34 cellular contexts compared by ENCODE assay signal in genomic region chr11:118065375-118065774, GRCh38. TPM values are rescaled to one million over a fixed set of nuclear protein-coding genes. Genes with fewer than 3 reads are reported as not detected.
"Had no signal": no experiment of that assay in that cellular context is flagged by ENCODE, and none has a peak within 500 bp of the region (broad histone marks: within the 10 kb centered on the region; RNA-seq: fewer than 3 reads in every experiment).

No MANE protein-coding gene starts in this region.

- H3K4me1 Mint-ChIP-seq: mesothelial cell of epicardium; naive B cell; stimulated activated memory B cell treated with anti-CD40 and anti-IgM and Interleukin-4, amounts not matched to agents 10 μg/mL and 1 μg/mL and 100 μg/mL, for 72 hours had no signal

- H3K27me3 Mint-ChIP-seq: stimulated activated naive CD8-positive, alpha-beta T cell treated with anti-CD3 and anti-CD28 coated beads, Interleukin-15, amount 100 ng/mL, for 72 hours had no signal

- H3K36me3 Mint-ChIP-seq: immature natural killer cell; mesothelial cell of epicardium; naive B cell; stimulated activated memory B cell treated with anti-CD40 and anti-IgM and Interleukin-4, amounts not matched to agents 10 μg/mL and 1 μg/mL and 100 μg/mL, for 72 hours; type B pancreatic cell had no signal

- H3K27me3 ChIP-seq: left lung, pancreas, uterus had no signal

- H3K27ac ChIP-seq: left lung, lower lobe of right lung, pancreas, prostate gland, tibial nerve, uterus had no signal

- H3K36me3 ChIP-seq: left lung, lower lobe of right lung, pancreas, prostate gland, tibial nerve, uterus had no signal

- DNase-seq: hypothalamus; immature natural killer cell; kidney; left colon; left lung; lower lobe of right lung; mammary epithelial cell; mesendoderm; naive B cell; nucleus accumbens; retina; right cardiac atrium; small intestine; stimulated activated CD4-positive, alpha-beta T cell treated with anti-CD3 and anti-CD28 coated beads, Interleukin-1b, Interleukin-23, amount 100 ng/mL, for 48 hours; stimulated activated CD4-positive, alpha-beta T cell treated with anti-CD3 and anti-CD28 coated beads, Interleukin-2, amount 100 ng/mL, for 48 hours; stimulated activated CD4-positive, alpha-beta T cell treated with anti-CD3 and anti-CD28 coated beads, Interleukin-4, amount 100 ng/mL, for 4 hours; stimulated activated CD8-positive, alpha-beta memory T cell treated with anti-CD3 and anti-CD28 coated beads, Interleukin-4, amount 100 ng/mL, for 48 hours; stimulated activated naive CD4-positive, alpha-beta T cell treated with Interleukin-2 at 50 U/mL for 16 hours; stimulated activated naive CD8-positive, alpha-beta T cell treated with anti-CD3 and anti-CD28 coated beads, Interleukin-15, amount 100 ng/mL, for 72 hours; substantia nigra; uterus had no signal

- H3K4me3 ChIP-seq: left lung, lower lobe of right lung, pancreas, prostate gland, tibial nerve, uterus had no signal

- ATAC-seq: left colon; left lung; pancreas; right cardiac atrium; sciatic nerve; stimulated activated memory B cell treated with anti-CD40 and anti-IgM and Interleukin-4, amounts not matched to agents 10 μg/mL and 1 μg/mL and 100 μg/mL, for 72 hours; stimulated activated naive CD8-positive, alpha-beta T cell treated with anti-CD3 and anti-CD28 coated beads, Interleukin-15, amount 100 ng/mL, for 72 hours had no signal

- H3K4me1 ChIP-seq: left lung, lower lobe of right lung, pancreas, prostate gland, tibial nerve, uterus had no signal

- H3K27ac Mint-ChIP-seq: mesothelial cell of epicardium; naive B cell; nephron; stimulated activated memory B cell treated with anti-CD40 and anti-IgM and Interleukin-4, amounts not matched to agents 10 μg/mL and 1 μg/mL and 100 μg/mL, for 72 hours; type B pancreatic cell had no signal

- H3K9me3 Mint-ChIP-seq: immature natural killer cell; mesothelial cell of epicardium; naive B cell; nephron; stimulated activated memory B cell treated with anti-CD40 and anti-IgM and Interleukin-4, amounts not matched to agents 10 μg/mL and 1 μg/mL and 100 μg/mL, for 72 hours; stimulated activated naive CD8-positive, alpha-beta T cell treated with anti-CD3 and anti-CD28 coated beads, Interleukin-15, amount 100 ng/mL, for 72 hours; type B pancreatic cell had no signal

- H3K9me3 ChIP-seq: left lung, lower lobe of right lung, pancreas, prostate gland, tibial nerve, uterus had no signal

- H3K4me3 Mint-ChIP-seq: immature natural killer cell; mesothelial cell of epicardium; naive B cell; nephron; neural crest cell; stimulated activated memory B cell treated with anti-CD40 and anti-IgM and Interleukin-4, amounts not matched to agents 10 μg/mL and 1 μg/mL and 100 μg/mL, for 72 hours; stimulated activated naive CD8-positive, alpha-beta T cell treated with anti-CD3 and anti-CD28 coated beads, Interleukin-15, amount 100 ng/mL, for 72 hours; type B pancreatic cell had no signal

RNA-seq across cellular contexts. Expression of gene TMPRSS4, which starts 11.5 kb away (rescaled TPM):
- total RNA-seq: mononuclear cell, neural crest cell, osteoblast, right cardiac atrium, sciatic nerve, tibial nerve had no signal
- polyA plus RNA-seq: immature natural killer cell, right cardiac atrium had no signal

RNA-seq across cellular contexts. Expression of gene SMIM35, which starts 21.4 kb away (rescaled TPM):
- total RNA-seq: kidney, left lung, liver, lower lobe of right lung, mammary epithelial cell, mesothelial cell of epicardium, neural crest cell, osteoblast, pancreas, right cardiac atrium, sciatic nerve, temporal lobe, tibial nerve, uterus had no signal
- polyA plus RNA-seq: mammary epithelial cell, right cardiac atrium had no signal
